Comparison of ENCODE assay signal across 10 cellular contexts in genomic region chr11:35927730-35928129, GRCh38. TPM values are rescaled to one million over a fixed set of nuclear protein-coding genes. Genes with fewer than 3 reads are reported as not detected.
A peak's percentile ranks its signal among the peaks of the same experiment; 100 is the strongest.
DNase-seq lines count a peak whose midpoint lies in the region; ATAC-seq and TF ChIP-seq lines count a peak whose summit lies in the region.
"Had no signal": no experiment of that assay in that cellular context is flagged by ENCODE, and none has a peak within 500 bp of the region (broad histone marks: within the 10 kb centered on the region; RNA-seq: fewer than 3 reads in every experiment).

No MANE protein-coding gene starts in this region.

- H3K27me3 Mint-ChIP-seq in CD4-positive, alpha-beta T cell = peaks cover 37% of the 10 kb centered on the region
- peaks cover 1% of the 10 kb centered on the region for H3K27me3 Mint-ChIP-seq in mesothelial cell of epicardium (ENCODE audit: low read depth)

- DNase-seq in CD1c-positive myeloid dendritic cell (ENCODE audit: extremely low spot score) (peak; percentile 70), NCI-H460 (ENCODE audit: extremely low read depth, low read depth) (peak; percentile 74), epithelial cell of prostate (ENCODE audit: low read depth, low spot score) (peak; percentile 93), omental fat pad (ENCODE audit: low spot score) (peak; percentile 90), mesothelial cell of epicardium (ENCODE audit: low spot score in 2 of 2, unreplicated experiment in 2 of 2) (no peak), hepatic stellate cell (ENCODE audit: low spot score) (no peak)
- no peak for DNase-seq in CD4-positive, alpha-beta T cell
- no peak for DNase-seq in activated CD4-positive, alpha-beta T cell treated with anti-CD3 and anti-CD28 coated beads, Interleukin-2, amount 50 U/mL, for 1 hour
- DNase-seq: stimulated activated CD4-positive, alpha-beta T cell treated with anti-CD3 and anti-CD28 coated beads, Interleukin-4, amount 100 ng/mL, for 24 hours; T-helper 1 cell had no signal

- no peaks in the 10 kb centered on the region for H3K36me3 Mint-ChIP-seq in CD4-positive, alpha-beta T cell (ENCODE audit: low read depth)
- H3K36me3 Mint-ChIP-seq in mesothelial cell of epicardium = no peaks in the 10 kb centered on the region

- H3K27me3 ChIP-seq in CD4-positive, alpha-beta T cell (ENCODE audit: control insufficient read depth, insufficient read depth, low read length) = peaks cover 4% of the 10 kb centered on the region

- H3K27ac Mint-ChIP-seq in CD4-positive, alpha-beta T cell = no peak overlapping the region
- no peak overlapping the region for H3K27ac Mint-ChIP-seq in mesothelial cell of epicardium

- POLR2A ChIA-PET in CD4-positive, alpha-beta T cell (lab: Charles Lee) = no interaction called here

- intact Hi-C loops in CD4-positive, alpha-beta T cell (cut with DNase I, micrococcal nuclease) = no loop called here

- H3K9me3 ChIP-seq in CD4-positive, alpha-beta T cell (ENCODE audit: control insufficient read depth, low read length) = no peaks in the 10 kb centered on the region

- H3K4me1 Mint-ChIP-seq in CD4-positive, alpha-beta T cell (ENCODE audit: low read depth) = no peaks in the 10 kb centered on the region
- peaks cover 5% of the 10 kb centered on the region for H3K4me1 Mint-ChIP-seq in mesothelial cell of epicardium

- no peak overlapping the region for H3K4me3 Mint-ChIP-seq in CD4-positive, alpha-beta T cell
- no peak overlapping the region for H3K4me3 Mint-ChIP-seq in mesothelial cell of epicardium

- H3K27ac ChIP-seq in epithelial cell of prostate = peak overlapping the region; percentile 51
- H3K27ac ChIP-seq in CD4-positive, alpha-beta T cell (ENCODE audit: low read depth, low read length) = no peak overlapping the region

- CTCF ChIA-PET in CD4-positive, alpha-beta T cell (lab: Charles Lee) = no interaction called here

- peak; percentile 99 for ATAC-seq in omental fat pad (ENCODE audit: low FRiP score)
- no peak for ATAC-seq in CD4-positive, alpha-beta T cell (ENCODE audit: poor library complexity)

- TF ChIP-seq CTCF in omental fat pad (IDR thresholded peaks at IDR 0.05) (no peak), mesothelial cell of epicardium (IDR thresholded peaks at IDR 0.05; ENCODE audit: unreplicated experiment) (no peak)
- TF ChIP-seq CTCF in CD4-positive, alpha-beta T cell (IDR thresholded peaks at IDR 0.05) = no peak

- H3K9me3 Mint-ChIP-seq in CD4-positive, alpha-beta T cell = no peaks in the 10 kb centered on the region
- peaks cover 9% of the 10 kb centered on the region for H3K9me3 Mint-ChIP-seq in mesothelial cell of epicardium

RNA-seq across cellular contexts. Expression of gene LDLRAD3, which starts 16.1 kb away (rescaled TPM):
- 10.7 and 11.0 TPM in 2 replicates for total RNA-seq in NCI-H460 (2014; rRNA removed; shearing (Covaris generic))
- polyA plus RNA-seq in NCI-H460 (2014; cell fraction: nucleus; rRNA removed) = 4.9 and 7.6 TPM in 2 replicates
- total RNA-seq in omental fat pad (10 to 100 TPM; 15.6 to 70.2 (median 25.7) TPM), mesothelial cell of epicardium (37.9 to 40.7 TPM (median 39.1 TPM) in 3 replicates)
- under 1 TPM; 0.19 to 0.20 TPM for total RNA-seq in CD4-positive, alpha-beta T cell

Comparison
In these comparisons a context has a peak if more than half of its experiments do, and no peak if none do; other contexts are left out.
1. DNase-seq: peak in CD1c-positive myeloid dendritic cell (single experiment), NCI-H460 (single experiment), epithelial cell of prostate (single experiment) and omental fat pad (single experiment); none in CD4-positive, alpha-beta T cell (0 of 10), activated CD4-positive, alpha-beta T cell treated with anti-CD3 and anti-CD28 coated beads, Interleukin-2, amount 50 U/mL, for 1 hour (single experiment), mesothelial cell of epicardium (0 of 2) and hepatic stellate cell (single experiment).